In the genomic region with DNA sequence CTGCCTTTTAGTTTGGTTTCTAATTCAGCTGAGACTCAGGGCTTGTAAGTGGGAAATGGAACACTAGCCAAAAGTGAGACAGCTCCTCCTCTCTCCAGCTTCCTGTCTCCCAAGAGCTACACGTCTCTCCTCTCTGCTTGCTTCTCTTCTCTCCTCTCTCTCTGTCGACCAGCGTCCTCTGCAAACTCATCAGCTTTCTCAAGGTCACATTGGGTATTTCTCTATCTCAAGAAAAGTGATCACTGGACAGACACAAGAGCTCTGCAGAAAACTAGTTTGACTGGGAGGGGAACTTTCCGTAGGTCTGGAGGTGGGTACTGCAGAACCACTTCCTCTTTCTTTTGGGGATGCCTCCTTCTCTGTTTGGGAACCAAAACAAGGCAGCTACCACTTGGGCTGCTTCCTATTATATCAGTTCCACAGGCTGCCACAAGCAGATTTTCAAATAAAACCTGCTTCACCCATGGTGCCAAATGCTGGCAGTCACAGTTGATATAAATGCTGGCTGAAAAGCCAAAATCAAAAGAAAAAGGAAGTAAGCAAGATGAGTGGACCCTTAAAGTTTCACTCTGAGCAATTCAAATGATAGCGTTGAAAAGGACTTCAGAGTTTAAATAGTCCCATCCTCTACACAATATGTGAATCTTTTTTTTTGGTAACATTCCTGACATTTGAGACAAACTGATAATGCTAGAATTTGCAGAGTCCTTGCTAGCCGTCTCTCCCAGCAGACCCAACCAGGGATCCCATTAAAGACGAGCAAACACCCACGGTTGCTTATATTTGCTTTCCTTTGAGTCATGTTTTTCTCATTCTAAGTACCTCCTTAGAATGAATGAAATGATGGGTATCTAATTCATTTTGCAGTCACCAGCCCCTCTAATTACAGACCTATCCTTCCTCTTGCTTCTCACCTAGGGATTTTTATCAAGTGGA, we compare ENCODE assay signal across 9 cellular contexts. TPM values are rescaled to one million over a fixed set of nuclear protein-coding genes. Genes with fewer than 3 reads are reported as not detected.
DNase-seq lines count a peak whose midpoint lies in the region; ATAC-seq and TF ChIP-seq lines count a peak whose summit lies in the region.
"Had no signal": no experiment of that assay in that cellular context is flagged by ENCODE, and none has a peak within 500 bp of the region (broad histone marks: within the 10 kb centered on the region; RNA-seq: fewer than 3 reads in every experiment).

No MANE protein-coding gene starts in this region.

- DNase-seq in NCI-H2171 treated with DMSO at 0.1 percent for 48 hours (lab: John Stamatoyannopoulos, UW): peak; percentile 7
- DNase-seq in NCI-H2171 (lab: John Stamatoyannopoulos, UW): no peak
- DNase-seq in M059J (ENCODE audit: low read depth): peak; percentile 52
- DNase-seq in cerebellar cortex (ENCODE audit: low spot score): peak; percentile 27
- DNase-seq in natural killer cell: no peak
- DNase-seq in ovary: no peak
- no peak for DNase-seq in NCI-H82 treated with DMSO at 0.1 percent for 48 hours (lab: John Stamatoyannopoulos, UW; ENCODE audit: unreplicated experiment)

- peak; percentile 94 for ATAC-seq in GM21723 (IDR thresholded peaks at IDR 0.05; ENCODE audit: unreplicated experiment)
- peak; percentile 24 to 61 (median 33) for ATAC-seq in natural killer cell
- ATAC-seq: A549 had no signal

- TF ChIP-seq CTCF in natural killer cell (IDR thresholded peaks at IDR 0.05) (no peak), ovary (IDR thresholded peaks at IDR 0.05) (no peak)

- TF ChIP-seq EP300 in ovary (IDR thresholded peaks at IDR 0.05): no peak

- no peak overlapping the region for H3K4me3 Mint-ChIP-seq in natural killer cell

- no peaks in the 10 kb centered on the region for H3K27me3 ChIP-seq in ovary

- no peaks in the 10 kb centered on the region for H3K36me3 Mint-ChIP-seq in natural killer cell

- H3K27ac ChIP-seq in ovary: peak overlapping the region in 1 of 2 donors; percentile 0
- H3K27ac ChIP-seq: A549 had no signal

- H3K36me3 ChIP-seq in ovary: no peaks in the 10 kb centered on the region

- no peaks in the 10 kb centered on the region for H3K9me3 Mint-ChIP-seq in natural killer cell

- no peak for TF ChIP-seq POLR2A in ovary (IDR thresholded peaks at IDR 0.05)

- H3K4me1 ChIP-seq in ovary (ENCODE audit: insufficient read depth): no peaks in the 10 kb centered on the region

- WGBS in ovary, 3 donors: 24 to 29% (median 26%) methylated on average over 8 of the region's 8 CpGs

- H3K9me3 ChIP-seq in ovary: no peaks in the 10 kb centered on the region
- H3K9me3 ChIP-seq: A549 had no signal

- no peak overlapping the region for H3K4me3 ChIP-seq in ovary
- H3K4me3 ChIP-seq: A549 had no signal

- intact Hi-C loops in natural killer cell (cut with micrococcal nuclease): no loop called here
- intact Hi-C loops in ovary (cut with DNase I): no loop called here

- peak overlapping the region in 1 of 2 donors; percentile 35 for H3K27ac Mint-ChIP-seq in natural killer cell

- H3K27me3 Mint-ChIP-seq in natural killer cell (ENCODE audit: low read depth in 2 of 2): peaks cover 0 to 5% of the 10 kb centered on the region in 2 donors

- peaks cover 8 to 15% of the 10 kb centered on the region in 2 donors for H3K4me1 Mint-ChIP-seq in natural killer cell

RNA-seq across cellular contexts. Expression of gene DYNC1LI1, which starts 7.2 kb away (rescaled TPM):
- 39.2 and 60.3 TPM in 2 replicates for total RNA-seq in M059J (2014; rRNA removed; shearing (Covaris generic))
- total RNA-seq in natural killer cell (10 to 100 TPM; 35.9 to 49.2 (median 39.9) TPM), ovary (10 to 100 TPM; 21.0 to 37.8 (median 26.6) TPM)
- 10 to 100 TPM; 21.1 to 37.6 TPM for polyA plus RNA-seq in ovary

Comparison
In these comparisons a context has a peak if more than half of its experiments do, and no peak if none do; other contexts are left out.
1. DNase-seq: peak in NCI-H2171 treated with DMSO at 0.1 percent for 48 hours (single experiment), M059J (single experiment) and cerebellar cortex (single experiment); none in NCI-H2171 (single experiment), natural killer cell (single experiment), ovary (0 of 5) and NCI-H82 treated with DMSO at 0.1 percent for 48 hours (single experiment).